In genomic region chr3:84905556-84905920, GRCh38 we compare ENCODE assay signal across 25 cellular contexts. TPM values are rescaled to one million over a fixed set of nuclear protein-coding genes. Genes with fewer than 3 reads are reported as not detected.
A peak's percentile ranks its signal among the peaks of the same experiment; 100 is the strongest.
DNase-seq lines count a peak whose midpoint lies in the region; FAIRE-seq and TF ChIP-seq lines count a peak whose summit lies in the region.
"Had no signal": no experiment of that assay in that cellular context is flagged by ENCODE, and none has a peak within 500 bp of the region (broad histone marks: within the 10 kb centered on the region; RNA-seq: fewer than 3 reads in every experiment).

No MANE protein-coding gene starts in this region.

- H3K79me2 ChIP-seq in H1 (ENCODE audit: control insufficient read depth in 1 of 2, insufficient read depth in 2 of 2, low read length in 2 of 2) (no peaks in the 10 kb centered on the region), neural progenitor cell (ENCODE audit: low read depth) (no peaks in the 10 kb centered on the region)

- no peak overlapping the region for H4K5ac ChIP-seq in H1 (ENCODE audit: insufficient read length, low read depth, low read length)

- H2AFZ ChIP-seq in H1 (ENCODE audit: low read length) (peak overlapping the region; percentile 91; the same call in 1 of the 2 replicates), neural progenitor cell (replicated peaks) (peak overlapping the region; percentile 17)
- H2AFZ ChIP-seq: GM23248 had no signal

- H2AK5ac ChIP-seq in H1 (ENCODE audit: low read depth, low read length): no peak overlapping the region

- DNase-seq in SJCRH30 (no peak), H1 (ENCODE audit: low read depth in 1 of 2, low spot score in 2 of 2) (no peak), neural progenitor cell (ENCODE audit: low spot score) (no peak), mucosa of gallbladder (ENCODE audit: low spot score) (no peak), SKM-1 treated with dmso at 0.1 percent for 144 hours (lab: John Stamatoyannopoulos, UW; ENCODE audit: unreplicated experiment) (no peak)
- no peak for DNase-seq in stimulated activated CD4-positive, alpha-beta T cell treated with anti-CD3 and anti-CD28 coated beads, Interleukin-12 subunit alpha, Interleukin-12 subunit beta, amount 100 ng/mL, for 4 hours
- DNase-seq: 8988T; ACHN; AML-193; CD4-positive, alpha-beta T cell; CD8-positive, alpha-beta memory T cell; DMS79; EL; GDM1; GM23248 had no signal

- no peaks in the 10 kb centered on the region for H3K23me2 ChIP-seq in H1 (ENCODE audit: low read depth, low read length)

- no peak overlapping the region for H2BK12ac ChIP-seq in H1 (ENCODE audit: low read depth, low read length)

- H3K18ac ChIP-seq in H1 (ENCODE audit: extremely low read depth, low read length): no peak overlapping the region

- TF ChIP-seq CTCF in H1 (IDR thresholded peaks at IDR 0.05; ENCODE audit: control extremely low read depth in 1 of 3, insufficient read depth in 1 of 3, low read depth in 1 of 3, low read length in 3 of 3): no peak
- no peak for TF ChIP-seq CTCF in neural progenitor cell (IDR thresholded peaks at IDR 0.05)

- H3K4me3 Mint-ChIP-seq in neural progenitor cell: no peak overlapping the region
- H3K4me3 Mint-ChIP-seq: CD14-positive monocyte; CD4-positive, alpha-beta T cell; CD8-positive, alpha-beta memory T cell; H9 had no signal

- H3K9ac ChIP-seq in H1 (replicated peaks in 1 of 4; ENCODE audit: extremely low read depth in 1 of 4, low read depth in 3 of 4, low read length in 3 of 4) (no peak overlapping the region), neural progenitor cell (no peak overlapping the region), skeletal muscle tissue (ENCODE audit: low read depth in 1 of 3, low read length in 3 of 3) (no peak overlapping the region)
- H3K9ac ChIP-seq: BLaER1 treated with 17β-estradiol and CSF1 and Interleukin-3, amounts not matched to agents 10 nM and 100 nM; GM23248 had no signal

- H3K9me3 ChIP-seq in SJCRH30 (replicated peaks) (no peaks in the 10 kb centered on the region), H1 (ENCODE audit: insufficient read depth in 2 of 2, low read depth in 1 of 2, low read length in 1 of 2) (peaks cover 9% of the 10 kb centered on the region in 2 experiments; a peak in 3 of 4 replicates), neural progenitor cell (ENCODE audit: low read depth) (no peaks in the 10 kb centered on the region), skeletal muscle tissue (ENCODE audit: control insufficient read depth in 3 of 3, low read length in 3 of 3) (peaks cover 0 to 2% (median 0%) of the 10 kb centered on the region in 3 donors)
- H3K9me3 ChIP-seq: A549, BE2C had no signal

- H3K27ac Mint-ChIP-seq in neural progenitor cell: no peak overlapping the region
- H3K27ac Mint-ChIP-seq: CD4-positive, alpha-beta T cell; CD8-positive, alpha-beta memory T cell; H9 had no signal

- H3K23ac ChIP-seq in H1 (ENCODE audit: insufficient read length): no peak overlapping the region

- whole genome bisulfite sequencing in H1 (ENCODE audit: extremely low coverage in 1 of 2, insufficient coverage in 1 of 2, insufficient read length in 1 of 2, insufficient replicate concordance in 2 of 2, low coverage in 1 of 2, low lambda C conversion rate in 2 of 2, missing lambda C conversion rate in 1 of 2), 2 experiments: 88% methylated on average over 5 of the region's 5 CpGs; no CpG with 5 or more reads in 1 of the 2 experiments

- H2BK15ac ChIP-seq in H1 (ENCODE audit: low read length): no peak overlapping the region

- no peak for FAIRE-seq in H1 (lab: Jason Lieb, UNC)
- FAIRE-seq: A549, D721Med, GM12878, GM19239 had no signal

- POLR2A ChIA-PET in H1 (lab: Charles Lee; ENCODE audit: partially characterized antibody): no interaction called here

- H2BK20ac ChIP-seq in H1 (ENCODE audit: low read length): no peak overlapping the region

- TF ChIP-seq RAD21 in H1 (IDR thresholded peaks at IDR 0.05 in 1 of 2, conservative IDR thresholded peaks at IDR 0.05 in 1 of 2; ENCODE audit: low read depth in 2 of 2, low read length in 2 of 2): no peak

- no peak overlapping the region for H2BK120ac ChIP-seq in H1 (replicated peaks; ENCODE audit: low read depth, low read length)

- no peak overlapping the region for H4K91ac ChIP-seq in H1 (replicated peaks; ENCODE audit: insufficient read length, low read length)

- no peaks in the 10 kb centered on the region for H3K36me3 Mint-ChIP-seq in neural progenitor cell
- H3K36me3 Mint-ChIP-seq: CD14-positive monocyte; CD8-positive, alpha-beta memory T cell had no signal

- H3K4me3 ChIP-seq in SJCRH30 (no peak overlapping the region), H1 (ENCODE audit: extremely low read depth in 1 of 4, insufficient read depth in 2 of 4, low read depth in 3 of 4, low read length in 4 of 4) (no peak overlapping the region), neural progenitor cell (no peak overlapping the region), skeletal muscle tissue (ENCODE audit: low read length in 3 of 3) (peak overlapping the region in 2 of 3 donors; percentile 40 to 52)
- H3K4me3 ChIP-seq: A549; BLaER1 treated with 17β-estradiol and CSF1 and Interleukin-3, amounts not matched to agents 10 nM and 100 nM; GM12878; GM23248 had no signal

- no peaks in the 10 kb centered on the region for H3K4me1 Mint-ChIP-seq in neural progenitor cell
- H3K4me1 Mint-ChIP-seq: CD14-positive monocyte; CD8-positive, alpha-beta memory T cell; H9 had no signal

- no peak overlapping the region for H3K4ac ChIP-seq in H1 (replicated peaks; ENCODE audit: insufficient read length, low read depth, low read length)

- no peak overlapping the region for H4K8ac ChIP-seq in H1 (ENCODE audit: extremely low read depth, insufficient read depth, low read length)

- CTCF ChIA-PET in H1 (lab: Charles Lee; ENCODE audit: partially characterized antibody): no interaction called here

- no peak for TF ChIP-seq POLR2A in H1 (IDR thresholded peaks at IDR 0.05; ENCODE audit: control extremely low read depth in 1 of 2, low read depth in 2 of 2, low read length in 2 of 2)

- H3K9me3 Mint-ChIP-seq in neural progenitor cell: peaks cover 2% of the 10 kb centered on the region

- no peaks in the 10 kb centered on the region for H3K27me3 Mint-ChIP-seq in neural progenitor cell (ENCODE audit: insufficient read depth, low read depth)
- H3K27me3 Mint-ChIP-seq: CD4-positive, alpha-beta T cell; CD8-positive, alpha-beta memory T cell had no signal

- no peaks in the 10 kb centered on the region for H3K79me1 ChIP-seq in H1 (ENCODE audit: low read depth, low read length)

- H3K4me1 ChIP-seq in SJCRH30: peaks cover 24% of the 10 kb centered on the region
- H3K4me1 ChIP-seq in H1 (replicated peaks in 1 of 4; ENCODE audit: control insufficient read depth in 3 of 4, insufficient read depth in 4 of 4, low read length in 3 of 4): no peaks in the 10 kb centered on the region; a peak in 1 of 7 replicates
- H3K4me1 ChIP-seq in neural progenitor cell: no peaks in the 10 kb centered on the region
- H3K4me1 ChIP-seq in skeletal muscle tissue (ENCODE audit: control insufficient read depth in 3 of 3, insufficient read depth in 3 of 3, low read length in 3 of 3): peaks cover 7 to 15% (median 12%) of the 10 kb centered on the region in 3 donors
- H3K4me1 ChIP-seq: A549; BE2C; BLaER1 treated with 17β-estradiol and CSF1 and Interleukin-3, amounts not matched to agents 10 nM and 100 nM had no signal

- H2BK5ac ChIP-seq in H1 (ENCODE audit: low read depth, low read length): no peak overlapping the region

- TF ChIP-seq EP300 in H1 (IDR thresholded peaks at IDR 0.05; ENCODE audit: borderline replicate concordance in 1 of 2, low read depth in 2 of 2, low read length in 2 of 2): no peak

- H4K20me1 ChIP-seq in H1 (replicated peaks in 1 of 2; ENCODE audit: control insufficient read depth in 1 of 2, insufficient read depth in 2 of 2, low read length in 2 of 2) (no peaks in the 10 kb centered on the region), neural progenitor cell (ENCODE audit: low read depth) (no peaks in the 10 kb centered on the region)
- H4K20me1 ChIP-seq: BLaER1 treated with 17β-estradiol and CSF1 and Interleukin-3, amounts not matched to agents 10 nM and 100 nM had no signal

- H3K36me3 ChIP-seq in SJCRH30 (no peaks in the 10 kb centered on the region), H1 (ENCODE audit: control insufficient read depth in 2 of 4, insufficient read depth in 4 of 4, low read length in 3 of 4) (no peaks in the 10 kb centered on the region; a peak in 1 of 8 replicates), neural progenitor cell (no peaks in the 10 kb centered on the region), skeletal muscle tissue (ENCODE audit: control insufficient read depth in 3 of 3, insufficient read depth in 3 of 3, low read length in 3 of 3) (no peaks in the 10 kb centered on the region)
- H3K36me3 ChIP-seq: BE2C; BLaER1 treated with 17β-estradiol and CSF1 and Interleukin-3, amounts not matched to agents 10 nM and 100 nM had no signal

- no peak overlapping the region for H3K14ac ChIP-seq in H1 (ENCODE audit: insufficient read length)

- no peaks in the 10 kb centered on the region for H3F3A ChIP-seq in neural progenitor cell (ENCODE audit: low read depth)

- peak overlapping the region; percentile 87; the same call in 1 of the 2 replicates for H3K27ac ChIP-seq in SJCRH30
- no peak overlapping the region for H3K27ac ChIP-seq in H1 (ENCODE audit: low read depth, low read length)
- H3K27ac ChIP-seq in neural progenitor cell: no peak overlapping the region
- no peak overlapping the region for H3K27ac ChIP-seq in skeletal muscle tissue (ENCODE audit: low read depth, low read length)
- H3K27ac ChIP-seq: A549; BLaER1 treated with 17β-estradiol and CSF1 and Interleukin-3, amounts not matched to agents 10 nM and 100 nM; GM23248 had no signal

- H3K27me3 ChIP-seq in SJCRH30: no peaks in the 10 kb centered on the region
- H3K27me3 ChIP-seq in H1 (replicated peaks in 1 of 4; ENCODE audit: control insufficient read depth in 3 of 4, extremely low read depth in 1 of 4, insufficient read depth in 3 of 4, low read length in 3 of 4): no peaks in the 10 kb centered on the region
- H3K27me3 ChIP-seq in neural progenitor cell: no peaks in the 10 kb centered on the region
- no peaks in the 10 kb centered on the region for H3K27me3 ChIP-seq in skeletal muscle tissue (ENCODE audit: control insufficient read depth in 3 of 3, insufficient read depth in 3 of 3, low read length in 3 of 3)
- H3K27me3 ChIP-seq: BE2C; BLaER1 treated with 17β-estradiol and CSF1 and Interleukin-3, amounts not matched to agents 10 nM and 100 nM had no signal

- no peak overlapping the region for H3K56ac ChIP-seq in H1 (replicated peaks; ENCODE audit: insufficient read length, low read depth, low read length)

- no peak overlapping the region for H3K4me2 ChIP-seq in H1 (ENCODE audit: insufficient read depth in 1 of 2, low read depth in 2 of 2, low read length in 2 of 2)
- H3K4me2 ChIP-seq in neural progenitor cell: no peak overlapping the region
- H3K4me2 ChIP-seq: A549; BLaER1 treated with 17β-estradiol and CSF1 and Interleukin-3, amounts not matched to agents 10 nM and 100 nM had no signal

RNA-seq across cellular contexts. Expression of gene CADM2, which starts 53.3 kb away (rescaled TPM):
- total RNA-seq in SJCRH30 (2014; rRNA removed; shearing (Covaris generic)): 12.0 and 20.8 TPM in 2 replicates
- 20.2 and 20.9 TPM in 2 replicates for total RNA-seq in H1 (2021; fragmentation: NEBNext Ultra II Directional; extraction: Animal tissue kit (Norgen Biotek cat#: 25700))
- polyA plus RNA-seq in H1 (2011; rRNA removed): 14.9 and 28.3 TPM in 2 replicates
- 10.8 TPM for polyA plus RNA-seq in H1 (2011; cell fraction: cytosol; rRNA removed)
- polyA plus RNA-seq in H1 (2011; cell fraction: nucleus; rRNA removed): 98.6 TPM
- 10.7 to 15.9 TPM (median 13.4 TPM) in 4 replicates for polyA plus RNA-seq in H1 (2012, experiment 1 of 2)
- 4.8 TPM for polyA plus RNA-seq in H1 (2012, experiment 2 of 2)
- 16.1 TPM for polyA plus RNA-seq in H1 (2013, experiment 1 of 2)
- polyA plus RNA-seq in H1 (2013, experiment 2 of 2): 15.3 TPM
- polyA minus RNA-seq in H1 (2011; rRNA and poly(A)+ RNA removed): 29.8 and 31.0 TPM in 2 replicates
- polyA minus RNA-seq in H1 (2011; cell fraction: cytosol; rRNA and poly(A)+ RNA removed): 21.1 TPM
- 304 TPM for polyA minus RNA-seq in H1 (2011; cell fraction: nucleus; rRNA and poly(A)+ RNA removed)
- 6.8 and 13.3 TPM in 2 replicates for total RNA-seq in neural progenitor cell (ENCODE audit: low replicate concordance)
- 4.2 TPM for total RNA-seq in skeletal muscle tissue
- 7.9 TPM for total RNA-seq in mucosa of gallbladder
- total RNA-seq: GM12878, GM23248, H4 had no signal
- polyA plus RNA-seq: CD14-positive monocyte; CD8-positive, alpha-beta memory T cell had no signal

Comparison
In these comparisons a context has a peak if more than half of its experiments do, and no peak if none do; other contexts are left out.
1. H3K4me3 ChIP-seq: peak in skeletal muscle tissue (2 of 3); none in SJCRH30 (single experiment), H1 (0 of 4) and neural progenitor cell (single experiment).